1 cellular context compared by ENCODE assay signal in genomic region chr9:33065157-33066076, GRCh38.
TF ChIP-seq lines count a peak whose summit lies in the region.

No MANE protein-coding gene starts in this region.

TF ChIP-seq in HepG2, 621 proteins besides CTCF, POLR2A, EP300 and RAD21:
- TF ChIP-seq ZXDC (CRISPR knock-in tag; IDR thresholded peaks at IDR 0.05), result no peak
- no peak for TF ChIP-seq AHDC1 (CRISPR knock-in tag; IDR thresholded peaks at IDR 0.05; ENCODE audit: borderline replicate concordance)
- no peak for TF ChIP-seq ATF6 (CRISPR knock-in tag; conservative IDR thresholded peaks at IDR 0.05)
- no peak for TF ChIP-seq TOPORS (CRISPR knock-in tag; IDR thresholded peaks at IDR 0.05)
- no peak for TF ChIP-seq IKZF1 (IDR thresholded peaks at IDR 0.05)
- TF ChIP-seq ZNF570 (CRISPR knock-in tag; IDR thresholded peaks at IDR 0.05; ENCODE audit: borderline replicate concordance), result no peak
- no peak for TF ChIP-seq HNF4A (CRISPR knock-in tag; IDR thresholded peaks at IDR 0.05)
- no peak for TF ChIP-seq CSRNP1 (CRISPR knock-in tag; IDR thresholded peaks at IDR 0.05)
- TF ChIP-seq ELF3 (CRISPR knock-in tag; IDR thresholded peaks at IDR 0.05), result no peak
- TF ChIP-seq ZFAT (CRISPR knock-in tag; conservative IDR thresholded peaks at IDR 0.05), result no peak
- TF ChIP-seq ZNF44 (CRISPR knock-in tag; IDR thresholded peaks at IDR 0.05), result no peak
- no peak for TF ChIP-seq CBX5 (CRISPR knock-in tag; IDR thresholded peaks at IDR 0.05; ENCODE audit: borderline replicate concordance)
- TF ChIP-seq TBP (CRISPR knock-in tag; IDR thresholded peaks at IDR 0.05), result no peak
